In genomic region chr4:2048831-2049230, GRCh38 we compare ENCODE assay signal across 1 cellular context.
TF ChIP-seq lines count a peak whose summit lies in the region.

No MANE protein-coding gene starts in this region.

TF ChIP-seq in HepG2, 621 proteins besides CTCF, POLR2A, EP300 and RAD21 (continued from another document):
- TF ChIP-seq CERS6 (CRISPR knock-in tag; IDR thresholded peaks at IDR 0.05) (no peak), ZNF468 (CRISPR knock-in tag; IDR thresholded peaks at IDR 0.05) (no peak), ZNF777 (CRISPR knock-in tag; IDR thresholded peaks at IDR 0.05) (no peak), PRDM4 (CRISPR knock-in tag; IDR thresholded peaks at IDR 0.05; ENCODE audit: borderline replicate concordance) (no peak), FOXM1 (CRISPR knock-in tag; IDR thresholded peaks at IDR 0.05) (no peak), RNF2 (conservative IDR thresholded peaks at IDR 0.05; ENCODE audit: low read depth) (no peak), PREB (CRISPR knock-in tag; IDR thresholded peaks at IDR 0.05) (no peak), ZNF552 (CRISPR knock-in tag; IDR thresholded peaks at IDR 0.05; ENCODE audit: borderline replicate concordance) (no peak), HMG20B (CRISPR knock-in tag; conservative IDR thresholded peaks at IDR 0.05) (no peak), ZNF343 (CRISPR knock-in tag; IDR thresholded peaks at IDR 0.05) (no peak)
- TF ChIP-seq, protein P1, sequence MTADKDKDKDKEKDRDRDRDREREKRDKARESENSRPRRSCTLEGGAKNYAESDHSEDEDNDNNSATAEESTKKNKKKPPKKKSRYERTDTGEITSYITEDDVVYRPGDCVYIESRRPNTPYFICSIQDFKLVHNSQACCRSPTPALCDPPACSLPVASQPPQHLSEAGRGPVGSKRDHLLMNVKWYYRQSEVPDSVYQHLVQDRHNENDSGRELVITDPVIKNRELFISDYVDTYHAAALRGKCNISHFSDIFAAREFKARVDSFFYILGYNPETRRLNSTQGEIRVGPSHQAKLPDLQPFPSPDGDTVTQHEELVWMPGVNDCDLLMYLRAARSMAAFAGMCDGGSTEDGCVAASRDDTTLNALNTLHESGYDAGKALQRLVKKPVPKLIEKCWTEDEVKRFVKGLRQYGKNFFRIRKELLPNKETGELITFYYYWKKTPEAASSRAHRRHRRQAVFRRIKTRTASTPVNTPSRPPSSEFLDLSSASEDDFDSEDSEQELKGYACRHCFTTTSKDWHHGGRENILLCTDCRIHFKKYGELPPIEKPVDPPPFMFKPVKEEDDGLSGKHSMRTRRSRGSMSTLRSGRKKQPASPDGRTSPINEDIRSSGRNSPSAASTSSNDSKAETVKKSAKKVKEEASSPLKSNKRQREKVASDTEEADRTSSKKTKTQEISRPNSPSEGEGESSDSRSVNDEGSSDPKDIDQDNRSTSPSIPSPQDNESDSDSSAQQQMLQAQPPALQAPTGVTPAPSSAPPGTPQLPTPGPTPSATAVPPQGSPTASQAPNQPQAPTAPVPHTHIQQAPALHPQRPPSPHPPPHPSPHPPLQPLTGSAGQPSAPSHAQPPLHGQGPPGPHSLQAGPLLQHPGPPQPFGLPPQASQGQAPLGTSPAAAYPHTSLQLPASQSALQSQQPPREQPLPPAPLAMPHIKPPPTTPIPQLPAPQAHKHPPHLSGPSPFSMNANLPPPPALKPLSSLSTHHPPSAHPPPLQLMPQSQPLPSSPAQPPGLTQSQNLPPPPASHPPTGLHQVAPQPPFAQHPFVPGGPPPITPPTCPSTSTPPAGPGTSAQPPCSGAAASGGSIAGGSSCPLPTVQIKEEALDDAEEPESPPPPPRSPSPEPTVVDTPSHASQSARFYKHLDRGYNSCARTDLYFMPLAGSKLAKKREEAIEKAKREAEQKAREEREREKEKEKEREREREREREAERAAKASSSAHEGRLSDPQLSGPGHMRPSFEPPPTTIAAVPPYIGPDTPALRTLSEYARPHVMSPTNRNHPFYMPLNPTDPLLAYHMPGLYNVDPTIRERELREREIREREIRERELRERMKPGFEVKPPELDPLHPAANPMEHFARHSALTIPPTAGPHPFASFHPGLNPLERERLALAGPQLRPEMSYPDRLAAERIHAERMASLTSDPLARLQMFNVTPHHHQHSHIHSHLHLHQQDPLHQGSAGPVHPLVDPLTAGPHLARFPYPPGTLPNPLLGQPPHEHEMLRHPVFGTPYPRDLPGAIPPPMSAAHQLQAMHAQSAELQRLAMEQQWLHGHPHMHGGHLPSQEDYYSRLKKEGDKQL (CRISPR knock-in tag; IDR thresholded peaks at IDR 0.05; ENCODE audit: low read depth): no peak
- TF ChIP-seq, protein P2, sequence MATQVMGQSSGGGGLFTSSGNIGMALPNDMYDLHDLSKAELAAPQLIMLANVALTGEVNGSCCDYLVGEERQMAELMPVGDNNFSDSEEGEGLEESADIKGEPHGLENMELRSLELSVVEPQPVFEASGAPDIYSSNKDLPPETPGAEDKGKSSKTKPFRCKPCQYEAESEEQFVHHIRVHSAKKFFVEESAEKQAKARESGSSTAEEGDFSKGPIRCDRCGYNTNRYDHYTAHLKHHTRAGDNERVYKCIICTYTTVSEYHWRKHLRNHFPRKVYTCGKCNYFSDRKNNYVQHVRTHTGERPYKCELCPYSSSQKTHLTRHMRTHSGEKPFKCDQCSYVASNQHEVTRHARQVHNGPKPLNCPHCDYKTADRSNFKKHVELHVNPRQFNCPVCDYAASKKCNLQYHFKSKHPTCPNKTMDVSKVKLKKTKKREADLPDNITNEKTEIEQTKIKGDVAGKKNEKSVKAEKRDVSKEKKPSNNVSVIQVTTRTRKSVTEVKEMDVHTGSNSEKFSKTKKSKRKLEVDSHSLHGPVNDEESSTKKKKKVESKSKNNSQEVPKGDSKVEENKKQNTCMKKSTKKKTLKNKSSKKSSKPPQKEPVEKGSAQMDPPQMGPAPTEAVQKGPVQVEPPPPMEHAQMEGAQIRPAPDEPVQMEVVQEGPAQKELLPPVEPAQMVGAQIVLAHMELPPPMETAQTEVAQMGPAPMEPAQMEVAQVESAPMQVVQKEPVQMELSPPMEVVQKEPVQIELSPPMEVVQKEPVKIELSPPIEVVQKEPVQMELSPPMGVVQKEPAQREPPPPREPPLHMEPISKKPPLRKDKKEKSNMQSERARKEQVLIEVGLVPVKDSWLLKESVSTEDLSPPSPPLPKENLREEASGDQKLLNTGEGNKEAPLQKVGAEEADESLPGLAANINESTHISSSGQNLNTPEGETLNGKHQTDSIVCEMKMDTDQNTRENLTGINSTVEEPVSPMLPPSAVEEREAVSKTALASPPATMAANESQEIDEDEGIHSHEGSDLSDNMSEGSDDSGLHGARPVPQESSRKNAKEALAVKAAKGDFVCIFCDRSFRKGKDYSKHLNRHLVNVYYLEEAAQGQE (IDR thresholded peaks at IDR 0.05; ENCODE audit: borderline replicate concordance in 1 of 2, low read depth in 1 of 2, low read length in 2 of 2): no peak
TF ChIP-seq in HepG2: peak in this region for 0.
